In the genomic region with DNA sequence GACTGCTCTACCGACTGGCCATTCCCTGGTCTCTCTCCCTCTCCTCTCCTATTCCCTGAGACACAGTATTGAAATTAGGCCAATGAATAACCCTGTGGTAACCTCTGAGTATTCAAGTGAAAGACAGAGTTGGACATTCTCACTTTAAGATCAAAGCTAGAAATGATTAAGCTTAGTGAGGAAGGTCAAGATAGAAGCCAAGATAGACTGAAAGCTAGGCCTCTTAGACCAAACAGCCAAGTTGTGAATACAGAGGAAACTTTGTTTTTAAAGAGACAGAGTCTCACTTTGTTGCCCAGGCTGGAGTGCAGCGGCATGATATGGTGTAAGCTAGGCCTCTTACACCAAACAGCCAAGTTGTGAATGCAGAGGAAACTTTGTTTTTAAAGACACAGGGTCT, we compare ENCODE assay signal across 12 cellular contexts.
DNase-seq lines count a peak whose midpoint lies in the region; ATAC-seq, FAIRE-seq and TF ChIP-seq lines count a peak whose summit lies in the region.
"Had no signal": no experiment of that assay in that cellular context is flagged by ENCODE, and none has a peak within 500 bp of the region (broad histone marks: within the 10 kb centered on the region; RNA-seq: fewer than 3 reads in every experiment).

No MANE protein-coding gene starts in this region.

- no peaks in the 10 kb centered on the region for H3K36me3 ChIP-seq in HepG2 (replicated peaks in 1 of 2; ENCODE audit: control insufficient read depth in 1 of 2, insufficient read depth in 2 of 2, low read length in 2 of 2)
- H3K36me3 ChIP-seq in right lobe of liver = no peaks in the 10 kb centered on the region
- no peaks in the 10 kb centered on the region for H3K36me3 ChIP-seq in Karpas-422 (ENCODE audit: insufficient read depth, low read length)

- H3K27me3 ChIP-seq in HepG2 (ENCODE audit: control insufficient read depth in 1 of 2, insufficient read depth in 2 of 2, low read length in 2 of 2) = no peaks in the 10 kb centered on the region
- H3K27me3 ChIP-seq in right lobe of liver = no peaks in the 10 kb centered on the region
- no peaks in the 10 kb centered on the region for H3K27me3 ChIP-seq in Karpas-422 (ENCODE audit: low read length)

- TF ChIP-seq CTCF in HepG2 (CRISPR knock-in tag; IDR thresholded peaks at IDR 0.05) (no peak), right lobe of liver (IDR thresholded peaks at IDR 0.05) (no peak), epithelial cell of proximal tubule (conservative IDR thresholded peaks at IDR 0.05; ENCODE audit: low read depth, low read length) (no peak)

- peaks cover 51% of the 10 kb centered on the region for H3K4me1 ChIP-seq in HepG2 (ENCODE audit: insufficient read depth, low read length)
- peaks cover 0 to 8% (median 2%) of the 10 kb centered on the region in 4 donors for H3K4me1 ChIP-seq in right lobe of liver
- H3K4me1 ChIP-seq in Karpas-422 (ENCODE audit: low read length) = no peaks in the 10 kb centered on the region

- H3K79me2 ChIP-seq in HepG2 (ENCODE audit: insufficient read depth, low read length) (peaks cover 80% of the 10 kb centered on the region), Karpas-422 (ENCODE audit: low read length) (peaks cover 98% of the 10 kb centered on the region)

- in situ Hi-C loops in HepG2 (cut with HindIII; ENCODE audit: extremely low pct_ligation_motif_present, low pct_unique_long_range_greater_than_20kb) = no loop called here

- no peaks in the 10 kb centered on the region for H3K9me3 ChIP-seq in HepG2 (ENCODE audit: low read length)
- no peaks in the 10 kb centered on the region for H3K9me3 ChIP-seq in right lobe of liver
- H3K9me3 ChIP-seq in Karpas-422 (ENCODE audit: low read length) = no peaks in the 10 kb centered on the region

- peaks cover 26% of the 10 kb centered on the region; the same call in 1 of the 2 replicates for H4K20me1 ChIP-seq in HepG2 (ENCODE audit: insufficient read depth, low read length)
- H4K20me1 ChIP-seq in Karpas-422 (ENCODE audit: insufficient read depth, low read depth, low read length) = peaks cover 4% of the 10 kb centered on the region

- H3K4me2 ChIP-seq in HepG2 (ENCODE audit: low read depth, low read length) = no peak overlapping the region
- no peak overlapping the region for H3K4me2 ChIP-seq in Karpas-422 (ENCODE audit: low read depth, low read length, poor library complexity, severe bottlenecking)

- FAIRE-seq in HepG2 (lab: Jason Lieb, UNC) = peak; percentile 37

- intact Hi-C loops in HepG2 (cut with micrococcal nuclease; ENCODE audit: unreplicated experiment) = no loop called here
- intact Hi-C loops in right lobe of liver (cut with DNase I) = no loop called here

- POLR2A ChIA-PET in HepG2 (lab: Yijun Ruan, JAX) = no interaction called here

- H3K9ac ChIP-seq in HepG2 (ENCODE audit: insufficient read depth, low read depth, low read length) (no peak overlapping the region), Karpas-422 (ENCODE audit: low read length) (no peak overlapping the region)

- H2AFZ ChIP-seq in HepG2 (ENCODE audit: low read length) = no peak overlapping the region
- H2AFZ ChIP-seq in Karpas-422 (ENCODE audit: low read length) = no peak overlapping the region

- no TSS peak for BruUV-seq in HepG2 (replicated peaks; lab: Mats Ljungman, UMichigan)

- H3K27ac ChIP-seq in HepG2 (ENCODE audit: extremely low read length, insufficient read depth, low read length) (no peak overlapping the region), right lobe of liver (no peak overlapping the region), Karpas-422 (ENCODE audit: low read length) (no peak overlapping the region)

- TF ChIP-seq EP300 in HepG2 (IDR thresholded peaks at IDR 0.05; ENCODE audit: low read depth in 2 of 2, low read length in 2 of 2) (no peak), HepG2 (CRISPR knock-in tag; IDR thresholded peaks at IDR 0.05; ENCODE audit: borderline replicate concordance) (no peak)

- 31% methylated on average over 1 of the region's 2 CpGs for WGBS in HepG2 (ENCODE audit: low lambda C conversion rate)
- WGBS in right lobe of liver (ENCODE audit: insufficient coverage, low coverage, low lambda C conversion rate, missing lambda C conversion rate) = 89% methylated on average over 2 of the region's 2 CpGs

- TF ChIP-seq POLR2A in HepG2 (IDR thresholded peaks at IDR 0.05; ENCODE audit: insufficient read depth in 1 of 2, low read depth in 2 of 2, low read length in 2 of 2) = no peak
- no peak for TF ChIP-seq POLR2A in right lobe of liver (IDR thresholded peaks at IDR 0.05)

- CTCF ChIA-PET in HepG2 (lab: Yijun Ruan, JAX; ENCODE audit: low intra/inter-chr PET ratio, low total read pairs) = no interaction called here

- no peak for TF ChIP-seq RAD21 in HepG2 (CRISPR knock-in tag; IDR thresholded peaks at IDR 0.05)

- no peak for DNase-seq in HepG2 (ENCODE audit: low spot score)
- DNase-seq in right lobe of liver = no peak
- DNase-seq in epithelial cell of proximal tubule (ENCODE audit: low read depth) = peak; percentile 44
- DNase-seq in superior temporal gyrus (ENCODE audit: extremely low spot score) = peak; percentile 21
- DNase-seq in DMS53 (lab: John Stamatoyannopoulos, UW) = no peak
- no peak for DNase-seq in SHP77 treated with DMSO at 0.1 percent for 48 hours (lab: John Stamatoyannopoulos, UW)
- DNase-seq in Karpas-422 = no peak
- DNase-seq: NCI-H1417; NCI-H526; RPMI8226; stimulated activated CD4-positive, alpha-beta T cell treated with anti-CD3 and anti-CD28 coated beads, Interleukin-2, amount 100 ng/mL, for 24 hours had no signal

- H3K4me3 ChIP-seq in HepG2 (replicated peaks in 1 of 3; ENCODE audit: insufficient read depth in 1 of 3, low read depth in 2 of 3, low read length in 3 of 3) = no peak overlapping the region
- no peak overlapping the region for H3K4me3 ChIP-seq in right lobe of liver
- H3K4me3 ChIP-seq in epithelial cell of proximal tubule (ENCODE audit: low read depth, low read length) = peak overlapping the region; percentile 11
- no peak overlapping the region for H3K4me3 ChIP-seq in Karpas-422 (ENCODE audit: low read length)

- ATAC-seq in HepG2 = no peak
- no peak for ATAC-seq in right lobe of liver
- peak; percentile 83 for ATAC-seq in HG03064 (IDR thresholded peaks at IDR 0.05; ENCODE audit: low read depth, unreplicated experiment)

- H3K9me2 ChIP-seq in Karpas-422 (replicated peaks; ENCODE audit: insufficient read depth, low read length) = no peaks in the 10 kb centered on the region

TF ChIP-seq in HepG2, 621 proteins besides CTCF, POLR2A, EP300 and RAD21:
- TF ChIP-seq PHF21A (CRISPR knock-in tag; IDR thresholded peaks at IDR 0.05) (no peak), PCBP2 (optimal IDR thresholded peaks at IDR 0.05; ENCODE audit: low read depth, low read length, poor library complexity, severe bottlenecking) (no peak), HOXA7 (CRISPR knock-in tag; IDR thresholded peaks at IDR 0.05) (no peak), ZNF670 (CRISPR knock-in tag; IDR thresholded peaks at IDR 0.05; ENCODE audit: borderline replicate concordance) (no peak), ZNF326 (CRISPR knock-in tag; IDR thresholded peaks at IDR 0.05; ENCODE audit: borderline replicate concordance) (no peak), PHF8 (CRISPR knock-in tag; IDR thresholded peaks at IDR 0.05) (no peak)
- TF ChIP-seq, protein P1, sequence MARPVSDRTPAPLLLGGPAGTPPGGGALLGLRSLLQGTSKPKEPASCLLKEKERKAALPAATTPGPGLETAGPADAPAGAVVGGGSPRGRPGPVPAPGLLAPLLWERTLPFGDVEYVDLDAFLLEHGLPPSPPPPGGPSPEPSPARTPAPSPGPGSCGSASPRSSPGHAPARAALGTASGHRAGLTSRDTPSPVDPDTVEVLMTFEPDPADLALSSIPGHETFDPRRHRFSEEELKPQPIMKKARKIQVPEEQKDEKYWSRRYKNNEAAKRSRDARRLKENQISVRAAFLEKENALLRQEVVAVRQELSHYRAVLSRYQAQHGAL (CRISPR knock-in tag; IDR thresholded peaks at IDR 0.05; ENCODE audit: not compliant biosample characterization) = no peak
- TF ChIP-seq, protein P2, sequence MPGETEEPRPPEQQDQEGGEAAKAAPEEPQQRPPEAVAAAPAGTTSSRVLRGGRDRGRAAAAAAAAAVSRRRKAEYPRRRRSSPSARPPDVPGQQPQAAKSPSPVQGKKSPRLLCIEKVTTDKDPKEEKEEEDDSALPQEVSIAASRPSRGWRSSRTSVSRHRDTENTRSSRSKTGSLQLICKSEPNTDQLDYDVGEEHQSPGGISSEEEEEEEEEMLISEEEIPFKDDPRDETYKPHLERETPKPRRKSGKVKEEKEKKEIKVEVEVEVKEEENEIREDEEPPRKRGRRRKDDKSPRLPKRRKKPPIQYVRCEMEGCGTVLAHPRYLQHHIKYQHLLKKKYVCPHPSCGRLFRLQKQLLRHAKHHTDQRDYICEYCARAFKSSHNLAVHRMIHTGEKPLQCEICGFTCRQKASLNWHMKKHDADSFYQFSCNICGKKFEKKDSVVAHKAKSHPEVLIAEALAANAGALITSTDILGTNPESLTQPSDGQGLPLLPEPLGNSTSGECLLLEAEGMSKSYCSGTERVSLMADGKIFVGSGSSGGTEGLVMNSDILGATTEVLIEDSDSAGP (CRISPR knock-in tag; IDR thresholded peaks at IDR 0.05; ENCODE audit: borderline replicate concordance) = peak; percentile 38; the same call in 1 of the 2 replicates

Comparison
In these comparisons a context has a peak if more than half of its experiments do, and no peak if none do; other contexts are left out.
1. DNase-seq: peak in epithelial cell of proximal tubule (single experiment) and superior temporal gyrus (single experiment); none in HepG2 (single experiment), right lobe of liver (0 of 3), DMS53 (single experiment), SHP77 treated with DMSO at 0.1 percent for 48 hours (single experiment) and Karpas-422 (single experiment).